Comparison of ENCODE assay signal across 24 cellular contexts in the genomic region with DNA sequence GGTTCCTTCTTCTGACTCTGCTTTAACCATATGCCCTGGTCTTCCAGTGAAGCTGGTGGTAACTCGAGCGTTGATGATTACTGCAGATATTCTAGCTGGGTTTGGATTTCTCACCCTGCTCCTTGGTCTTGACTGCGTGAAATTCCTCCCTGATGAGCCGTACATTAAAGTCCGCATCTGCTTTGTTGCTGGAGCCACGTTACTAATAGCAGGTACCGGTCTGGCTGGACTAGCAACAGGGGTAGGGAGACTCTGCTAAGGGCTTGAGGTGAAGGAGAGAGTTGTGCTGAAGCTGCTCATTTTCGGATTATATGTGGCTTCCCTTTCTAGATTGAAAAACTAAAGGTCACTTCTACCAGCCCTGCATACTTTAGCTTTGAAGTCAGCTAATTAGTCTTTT. TPM values are rescaled to one million over a fixed set of nuclear protein-coding genes. Genes with fewer than 3 reads are reported as not detected.
"Had no signal": no experiment of that assay in that cellular context is flagged by ENCODE, and none has a peak within 500 bp of the region (broad histone marks: within the 10 kb centered on the region; RNA-seq: fewer than 3 reads in every experiment).

No MANE protein-coding gene starts in this region.

- H3K27ac ChIP-seq: colonic mucosa, dorsolateral prefrontal cortex, epithelial cell of prostate, neutrophil, sigmoid colon, spleen, thoracic aorta, upper lobe of right lung had no signal

- FAIRE-seq: astrocyte had no signal

- H3K27me3 ChIP-seq: colonic mucosa, dorsolateral prefrontal cortex, neutrophil, sigmoid colon, spleen, upper lobe of right lung had no signal

- ATAC-seq: left ventricle myocardium superior, upper lobe of right lung had no signal

- H3K4me1 ChIP-seq: colonic mucosa, sigmoid colon, spleen, upper lobe of right lung had no signal

- H3K9me3 ChIP-seq: colonic mucosa, neutrophil, sigmoid colon, spleen, thoracic aorta, upper lobe of right lung had no signal

- DNase-seq: activated CD4-positive, alpha-beta memory T cell treated with anti-CD3 and anti-CD28 coated beads for 36 hours; activated CD4-positive, alpha-beta T cell treated with anti-CD3 and anti-CD28 coated beads for 48 hours; activated naive CD4-positive, alpha-beta T cell treated with Interleukin-2 at 50 U/mL for 16 hours; activated naive CD8-positive, alpha-beta T cell treated with anti-CD3 and anti-CD28 coated beads for 36 hours; activated T-cell treated with anti-CD3 and anti-CD28 coated beads, Interleukin-2, amount 50 U/mL, for 48 hours; colonic mucosa; dorsolateral prefrontal cortex; foreskin melanocyte; kidney glomerular epithelial cell; left ventricle myocardium superior; mammary epithelial cell; retina; sigmoid colon; spleen; stimulated activated CD4-positive, alpha-beta T cell treated with anti-CD3 and anti-CD28 coated beads, Interleukin-4, amount 100 ng/mL, for 24 hours; stimulated activated naive CD4-positive, alpha-beta T cell treated with Interleukin-2 at 50 U/mL for 16 hours; upper lobe of right lung had no signal

- H3K4me3 ChIP-seq: colonic mucosa, dorsolateral prefrontal cortex, sigmoid colon, spleen, thoracic aorta, upper lobe of right lung had no signal

- H3K36me3 ChIP-seq: colonic mucosa, neutrophil, sigmoid colon, spleen, thoracic aorta, upper lobe of right lung had no signal

RNA-seq across cellular contexts. Expression of a gene that starts 16.8 kb away (rescaled TPM):
- total RNA-seq: activated CD4-positive, alpha-beta memory T cell treated with anti-CD3 and anti-CD28 coated beads for 36 hours; activated naive CD8-positive, alpha-beta T cell treated with anti-CD3 and anti-CD28 coated beads for 36 hours; colonic mucosa; left ventricle myocardium superior; myocyte; posterior vena cava; sigmoid colon; spleen; thoracic aorta had no signal

RNA-seq across cellular contexts. Expression of a gene that starts 45.0 kb away (rescaled TPM):
- total RNA-seq: activated CD4-positive, alpha-beta memory T cell treated with anti-CD3 and anti-CD28 coated beads for 36 hours; activated naive CD8-positive, alpha-beta T cell treated with anti-CD3 and anti-CD28 coated beads for 36 hours; astrocyte; colonic mucosa; dorsolateral prefrontal cortex; left ventricle myocardium superior; mammary epithelial cell; mononuclear cell; myocyte; posterior vena cava; sigmoid colon; spleen; thoracic aorta; upper lobe of right lung had no signal
- polyA plus RNA-seq: mammary epithelial cell, sigmoid colon, spleen had no signal
